In the genomic region with DNA sequence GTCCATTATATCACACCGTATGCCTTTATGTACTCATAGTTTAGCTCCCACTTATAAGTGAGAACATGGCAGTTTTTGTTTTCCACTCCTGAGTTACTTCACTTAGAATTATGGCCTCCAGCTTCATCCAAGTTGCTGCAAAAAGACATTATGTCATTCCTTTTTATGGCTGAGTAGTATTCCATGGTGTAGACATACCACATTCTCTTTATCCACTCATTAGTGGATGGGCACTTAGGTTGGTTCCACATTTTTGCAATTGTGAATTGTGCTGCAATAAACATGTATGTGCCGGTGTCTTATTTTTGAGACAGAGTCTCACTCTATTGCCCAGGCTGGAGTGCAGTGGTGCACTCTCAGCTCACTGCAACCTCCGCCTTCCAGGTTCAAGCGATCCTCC, we compare ENCODE assay signal across 5 cellular contexts.
"Had no signal": no experiment of that assay in that cellular context is flagged by ENCODE, and none has a peak within 500 bp of the region (broad histone marks: within the 10 kb centered on the region; RNA-seq: fewer than 3 reads in every experiment).

No MANE protein-coding gene starts in this region.

- DNase-seq: IMR-90, KBM-7, KG1 had no signal

- FAIRE-seq: HTR-8/SVneo had no signal

- H3K27ac ChIP-seq: HL-60 had no signal
